Comparison of ENCODE assay signal across 16 cellular contexts in the genomic region with DNA sequence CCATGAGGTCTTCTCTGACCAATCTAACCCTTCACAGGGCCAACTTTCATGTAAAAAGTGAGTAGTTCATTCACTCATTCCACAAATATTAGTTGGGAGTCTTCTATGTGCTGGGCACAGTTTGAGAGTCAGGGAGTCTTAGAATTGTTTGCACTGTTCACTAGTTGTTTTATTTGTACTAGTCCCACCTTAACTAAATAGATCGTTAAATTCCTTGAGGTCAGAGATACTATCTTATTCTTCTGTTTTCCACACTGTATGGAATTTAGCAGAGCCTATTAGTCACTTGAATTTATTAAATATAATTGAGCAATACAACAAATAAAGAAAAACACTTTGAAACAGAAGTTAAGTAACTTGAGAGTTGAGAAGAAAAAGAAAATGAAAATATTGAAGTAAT. TPM values are rescaled to one million over a fixed set of nuclear protein-coding genes. Genes with fewer than 3 reads are reported as not detected.
"Had no signal": no experiment of that assay in that cellular context is flagged by ENCODE, and none has a peak within 500 bp of the region (broad histone marks: within the 10 kb centered on the region; RNA-seq: fewer than 3 reads in every experiment).

No MANE protein-coding gene starts in this region.

- ATAC-seq: stimulated activated naive CD8-positive, alpha-beta T cell treated with anti-CD3 and anti-CD28 coated beads, Interleukin-15, amount 100 ng/mL, for 72 hours; WTC11 had no signal

- H3K27me3 ChIP-seq: esophagus muscularis mucosa had no signal

- H3K4me3 ChIP-seq: esophagus muscularis mucosa, thoracic aorta had no signal

- H3K9me3 Mint-ChIP-seq: activated T-helper 1 cell treated with anti-CD3 and anti-CD28 coated beads, Interleukin-12 subunit alpha, Interleukin-12 subunit beta, Interleukin-2, Interleukin-4 antibody, amounts not matched to agents 30 ng/mL and 10 ng/mL and 1 ng/mL, durations not matched to agents 14 hours and 24 hours and 36 hours; central memory CD8-positive, alpha-beta T cell; T-helper 1 cell treated with Interleukin-12 subunit alpha and Interleukin-12 subunit beta and Interleukin-4 antibody, amounts not matched to agents 30 μg/mL and 1 μg/mL, for 36 hours had no signal

- H3K27ac ChIP-seq: esophagus muscularis mucosa, thoracic aorta had no signal

- DNase-seq: activated CD4-positive, alpha-beta T cell treated with anti-CD3 and anti-CD28 coated beads for 48 hours; activated naive CD4-positive, alpha-beta T cell; cortex of kidney; effector memory CD4-positive, alpha-beta T cell; foreskin fibroblast; nephron progenitor cell; stimulated activated CD4-positive, alpha-beta T cell treated with anti-CD3 and anti-CD28 coated beads, Interleukin-15, amount 100 ng/mL, for 24 hours; stimulated activated CD4-positive, alpha-beta T cell treated with anti-CD3 and anti-CD28 coated beads, Interleukin-4, amount 100 ng/mL, for 24 hours; stimulated activated naive CD8-positive, alpha-beta T cell treated with anti-CD3 and anti-CD28 coated beads, Interleukin-15, amount 100 ng/mL, for 72 hours had no signal

- H3K36me3 ChIP-seq: esophagus muscularis mucosa, thoracic aorta had no signal

- H3K27ac Mint-ChIP-seq: activated T-helper 1 cell treated with anti-CD3 and anti-CD28 coated beads, Interleukin-12 subunit alpha, Interleukin-12 subunit beta, Interleukin-2, Interleukin-4 antibody, amounts not matched to agents 30 ng/mL and 10 ng/mL and 1 ng/mL, durations not matched to agents 14 hours and 24 hours and 36 hours; nephron progenitor cell; stimulated activated naive CD8-positive, alpha-beta T cell treated with anti-CD3 and anti-CD28 coated beads, Interleukin-15, amount 100 ng/mL, for 72 hours; T-helper 1 cell treated with Interleukin-12 subunit alpha and Interleukin-12 subunit beta and Interleukin-4 antibody, amounts not matched to agents 30 μg/mL and 1 μg/mL, for 36 hours; WTC11 had no signal

- H3K9me3 ChIP-seq: esophagus muscularis mucosa, thoracic aorta had no signal

- H3K4me3 Mint-ChIP-seq: activated T-helper 1 cell treated with anti-CD3 and anti-CD28 coated beads, Interleukin-12 subunit alpha, Interleukin-12 subunit beta, Interleukin-2, Interleukin-4 antibody, amounts not matched to agents 30 ng/mL and 10 ng/mL and 1 ng/mL, durations not matched to agents 14 hours and 24 hours and 36 hours; central memory CD8-positive, alpha-beta T cell; nephron progenitor cell; stimulated activated naive CD8-positive, alpha-beta T cell treated with anti-CD3 and anti-CD28 coated beads, Interleukin-15, amount 100 ng/mL, for 72 hours; T-helper 1 cell treated with Interleukin-12 subunit alpha and Interleukin-12 subunit beta and Interleukin-4 antibody, amounts not matched to agents 30 μg/mL and 1 μg/mL, for 36 hours; WTC11 had no signal

RNA-seq across cellular contexts. Expression of a gene that starts 40.8 kb away (rescaled TPM):
- total RNA-seq: activated T-helper 1 cell treated with anti-CD3 and anti-CD28 coated beads, Interleukin-12 subunit alpha, Interleukin-12 subunit beta, Interleukin-2, Interleukin-4 antibody, amounts not matched to agents 30 ng/mL and 10 ng/mL and 1 ng/mL, durations not matched to agents 14 hours and 24 hours and 36 hours; pulmonary artery endothelial cell; thoracic aorta had no signal
